ENCODE assay signal across 10 cellular contexts in genomic region chr16:10297341-10298006, GRCh38.
A peak's percentile ranks its signal among the peaks of the same experiment; 100 is the strongest.
DNase-seq lines count a peak whose midpoint lies in the region; ATAC-seq lines count a peak whose summit lies in the region.
"Had no signal": no experiment of that assay in that cellular context is flagged by ENCODE, and none has a peak within 500 bp of the region (broad histone marks: within the 10 kb centered on the region; RNA-seq: fewer than 3 reads in every experiment).

No MANE protein-coding gene starts in this region.

- in situ Hi-C loops in ACHN (cut with HindIII; ENCODE audit: low pct_ligation_motif_present, low pct_unique_long_range_greater_than_20kb, low sequenced_read_pairs), result no loop called here

- peaks cover 16 to 22% of the 10 kb centered on the region in 2 donors for H3K9me3 Mint-ChIP-seq in activated naive CD4-positive, alpha-beta T cell treated with anti-CD3 and anti-CD28 coated beads, Interleukin-2, amount 50 U/mL, for 72 hours

- peak overlapping the region in 1 of 2 donors; percentile 24 for H3K27ac Mint-ChIP-seq in activated naive CD4-positive, alpha-beta T cell treated with anti-CD3 and anti-CD28 coated beads, Interleukin-2, amount 50 U/mL, for 72 hours

- peak overlapping the region; percentile 44 for H3K27ac ChIP-seq in temporal lobe (ENCODE audit: low read depth, low read length)
- H3K27ac ChIP-seq: thyroid gland had no signal

- peak; percentile 13 for DNase-seq in RPMI8226
- no peak for DNase-seq in COLO829 (ENCODE audit: low spot score)
- no peak for DNase-seq in ACHN
- no peak for DNase-seq in activated naive CD4-positive, alpha-beta T cell treated with anti-CD3 and anti-CD28 coated beads, Interleukin-2, amount 50 U/mL, for 72 hours (ENCODE audit: low spot score in 2 of 2)
- DNase-seq in NCI-H1436 (lab: John Stamatoyannopoulos, UW), result no peak
- DNase-seq: IMR-90, thyroid gland had no signal

- peaks cover 19 to 20% of the 10 kb centered on the region in 2 donors for H3K36me3 Mint-ChIP-seq in activated naive CD4-positive, alpha-beta T cell treated with anti-CD3 and anti-CD28 coated beads, Interleukin-2, amount 50 U/mL, for 72 hours

- ATAC-seq in GM19328 (IDR thresholded peaks at IDR 0.05; ENCODE audit: unreplicated experiment), result peak; percentile 92
- peak; percentile 95 for ATAC-seq in HG03045 (IDR thresholded peaks at IDR 0.05; ENCODE audit: unreplicated experiment)
- ATAC-seq in activated naive CD4-positive, alpha-beta T cell treated with anti-CD3 and anti-CD28 coated beads, Interleukin-2, amount 50 U/mL, for 72 hours, result no peak

Comparison
In these comparisons a context has a peak if more than half of its experiments do, and no peak if none do; other contexts are left out.
1. ATAC-seq: peak in GM19328 (single experiment) and HG03045 (single experiment); none in activated naive CD4-positive, alpha-beta T cell treated with anti-CD3 and anti-CD28 coated beads, Interleukin-2, amount 50 U/mL, for 72 hours (0 of 2).